8 cellular contexts compared by ENCODE assay signal in the genomic region with DNA sequence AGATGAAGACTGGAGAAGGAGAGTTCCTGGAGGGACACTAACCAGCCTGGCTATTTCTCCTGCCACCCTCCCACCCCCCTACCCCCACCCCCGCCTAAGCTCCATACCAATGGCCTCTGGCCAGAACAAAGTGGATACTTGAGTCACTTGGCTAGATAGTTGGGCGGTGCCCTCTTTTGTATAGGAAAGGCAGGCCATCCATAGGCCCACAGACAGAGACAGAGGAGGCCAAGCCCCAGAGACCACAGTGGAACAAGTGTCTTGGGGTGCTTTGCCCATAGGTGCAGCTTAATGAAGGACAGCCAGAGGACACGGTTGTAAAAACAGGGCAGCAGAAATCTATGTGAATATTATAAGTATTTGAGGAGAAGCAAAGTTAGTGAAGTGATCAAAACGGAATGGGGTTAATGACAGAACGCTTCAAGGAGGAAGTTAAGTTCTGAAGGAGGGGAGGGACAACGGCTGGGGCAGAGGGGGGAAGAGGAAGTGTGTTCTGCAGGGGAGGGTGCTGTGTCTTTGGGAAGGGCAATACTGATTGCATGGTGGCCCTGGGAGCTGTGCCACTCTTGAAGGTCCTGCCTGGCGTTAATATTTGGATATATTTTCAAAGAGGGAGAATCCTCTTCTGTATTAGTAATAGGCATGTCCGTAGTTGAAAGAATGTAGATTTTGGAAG. TPM values are rescaled to one million over a fixed set of nuclear protein-coding genes. Genes with fewer than 3 reads are reported as not detected.
A peak's percentile ranks its signal among the peaks of the same experiment; 100 is the strongest.
DNase-seq lines count a peak whose midpoint lies in the region; ATAC-seq and TF ChIP-seq lines count a peak whose summit lies in the region.

No MANE protein-coding gene starts in this region.

- DNase-seq in AML-193 (lab: John Stamatoyannopoulos, UW) (peak; percentile 86 to 87), progenitor cell of endocrine pancreas (ENCODE audit: low spot score, unreplicated experiment) (no peak), NCI-H187 (lab: John Stamatoyannopoulos, UW) (no peak), mesenteric fat pad (ENCODE audit: low spot score) (no peak)
- DNase-seq in activated CD4-positive, alpha-beta T cell treated with anti-CD3 and anti-CD28 coated beads, Interleukin-2, amount 10 ng/mL, durations not matched to agents 7 days and 5 days = peak; percentile 63
- DNase-seq in naive thymus-derived CD4-positive, alpha-beta T cell = peak in 7 of 9 donors; percentile 60 to 75 (median 67)

- ATAC-seq in GM19372 (IDR thresholded peaks at IDR 0.05; ENCODE audit: low read depth, unreplicated experiment) = peak; percentile 55
- peak; percentile 49 for ATAC-seq in HG03432 (IDR thresholded peaks at IDR 0.05; ENCODE audit: unreplicated experiment)
- ATAC-seq in naive thymus-derived CD4-positive, alpha-beta T cell = peak; percentile 82

- H3K4me3 Mint-ChIP-seq in activated CD4-positive, alpha-beta T cell treated with anti-CD3 and anti-CD28 coated beads, Interleukin-2, amount 10 ng/mL, durations not matched to agents 7 days and 5 days = peak overlapping the region; percentile 75
- H3K4me3 Mint-ChIP-seq in naive thymus-derived CD4-positive, alpha-beta T cell = peak overlapping the region; percentile 72 to 96 (median 88)
- H3K4me3 Mint-ChIP-seq in progenitor cell of endocrine pancreas (ENCODE audit: low read depth) = no peak overlapping the region

- no peak for TF ChIP-seq CTCF in progenitor cell of endocrine pancreas (IDR thresholded peaks at IDR 0.05; ENCODE audit: unreplicated experiment)

- CTCF ChIA-PET in activated CD4-positive, alpha-beta T cell treated with anti-CD3 and anti-CD28 coated beads, Interleukin-2, amount 10 ng/mL, durations not matched to agents 7 days and 5 days (lab: Charles Lee) = interaction anchor here (1.2 to 2.8 kb wide), 4 partner anchors 10 to 555 kb away, joined by 5 to 22 read pairs (median 6); no protein-coding TSS in a partner anchor
- CTCF ChIA-PET in naive thymus-derived CD4-positive, alpha-beta T cell (lab: Charles Lee) = interaction anchor here (0.7 to 3.5 kb wide), 5 partner anchors 12 to 569 kb away, joined by 3 to 19 read pairs (median 3); no protein-coding TSS in a partner anchor

- no peaks in the 10 kb centered on the region for H3K27me3 ChIP-seq in naive thymus-derived CD4-positive, alpha-beta T cell (ENCODE audit: control insufficient read depth in 2 of 2, insufficient read depth in 2 of 2, low read length in 2 of 2)

- peaks cover 96 to 99% of the 10 kb centered on the region in 2 donors for H3K4me1 ChIP-seq in naive thymus-derived CD4-positive, alpha-beta T cell (ENCODE audit: control insufficient read depth in 2 of 2, insufficient read depth in 2 of 2, low read length in 2 of 2)

- H3K4me3 ChIP-seq in naive thymus-derived CD4-positive, alpha-beta T cell (ENCODE audit: low read length) = peak overlapping the region; percentile 62

- peak overlapping the region; percentile 66 for H3K27ac ChIP-seq in naive thymus-derived CD4-positive, alpha-beta T cell (ENCODE audit: low read depth, low read length)

- POLR2A ChIA-PET in activated CD4-positive, alpha-beta T cell treated with anti-CD3 and anti-CD28 coated beads, Interleukin-2, amount 10 ng/mL, durations not matched to agents 7 days and 5 days (lab: Charles Lee) = interaction anchor here (1.1 kb wide), 1 partner anchor 31 kb away, joined by 5 read pairs; no protein-coding TSS in a partner anchor
- POLR2A ChIA-PET in naive thymus-derived CD4-positive, alpha-beta T cell (lab: Charles Lee) = interaction anchor here (0.7 to 6.6 kb wide), 18 partner anchors 9 to 255 kb away, joined by 3 to 56 read pairs (median 6); a partner anchor contains a TSS

- no peaks in the 10 kb centered on the region for H3K36me3 ChIP-seq in naive thymus-derived CD4-positive, alpha-beta T cell (ENCODE audit: control insufficient read depth in 2 of 3, insufficient read depth in 3 of 3, low read length in 3 of 3)

- intact Hi-C loops in naive thymus-derived CD4-positive, alpha-beta T cell (cut with micrococcal nuclease) = loop anchor here (1.0 to 10.0 kb wide), 5 partner anchors 10 to 692 kb away; no protein-coding TSS in a partner anchor

- peaks cover 64% of the 10 kb centered on the region for H3K36me3 Mint-ChIP-seq in activated CD4-positive, alpha-beta T cell treated with anti-CD3 and anti-CD28 coated beads, Interleukin-2, amount 10 ng/mL, durations not matched to agents 7 days and 5 days (ENCODE audit: low read depth)
- H3K36me3 Mint-ChIP-seq in naive thymus-derived CD4-positive, alpha-beta T cell = peaks cover 0 to 35% (median 13%) of the 10 kb centered on the region in 5 donors
- no peaks in the 10 kb centered on the region for H3K36me3 Mint-ChIP-seq in progenitor cell of endocrine pancreas (ENCODE audit: insufficient read depth)

- H3K27ac Mint-ChIP-seq in activated CD4-positive, alpha-beta T cell treated with anti-CD3 and anti-CD28 coated beads, Interleukin-2, amount 10 ng/mL, durations not matched to agents 7 days and 5 days = peak overlapping the region; percentile 96
- peak overlapping the region; percentile 84 to 98 (median 92) for H3K27ac Mint-ChIP-seq in naive thymus-derived CD4-positive, alpha-beta T cell
- no peak overlapping the region for H3K27ac Mint-ChIP-seq in progenitor cell of endocrine pancreas

- peaks cover 2% of the 10 kb centered on the region for H3K9me3 Mint-ChIP-seq in activated CD4-positive, alpha-beta T cell treated with anti-CD3 and anti-CD28 coated beads, Interleukin-2, amount 10 ng/mL, durations not matched to agents 7 days and 5 days
- peaks cover 0 to 6% (median 0%) of the 10 kb centered on the region in 11 donors for H3K9me3 Mint-ChIP-seq in naive thymus-derived CD4-positive, alpha-beta T cell
- no peaks in the 10 kb centered on the region for H3K9me3 Mint-ChIP-seq in progenitor cell of endocrine pancreas (ENCODE audit: low read depth)

- H3K27me3 Mint-ChIP-seq in activated CD4-positive, alpha-beta T cell treated with anti-CD3 and anti-CD28 coated beads, Interleukin-2, amount 10 ng/mL, durations not matched to agents 7 days and 5 days = peaks cover 2% of the 10 kb centered on the region
- no peaks in the 10 kb centered on the region for H3K27me3 Mint-ChIP-seq in naive thymus-derived CD4-positive, alpha-beta T cell
- H3K27me3 Mint-ChIP-seq in progenitor cell of endocrine pancreas = peaks cover 65% of the 10 kb centered on the region

- peaks cover 98% of the 10 kb centered on the region for H3K4me1 Mint-ChIP-seq in activated CD4-positive, alpha-beta T cell treated with anti-CD3 and anti-CD28 coated beads, Interleukin-2, amount 10 ng/mL, durations not matched to agents 7 days and 5 days
- peaks cover 87 to 100% (median 97%) of the 10 kb centered on the region in 7 donors for H3K4me1 Mint-ChIP-seq in naive thymus-derived CD4-positive, alpha-beta T cell
- no peaks in the 10 kb centered on the region for H3K4me1 Mint-ChIP-seq in progenitor cell of endocrine pancreas (ENCODE audit: low read depth)

- no peaks in the 10 kb centered on the region for H3K9me3 ChIP-seq in naive thymus-derived CD4-positive, alpha-beta T cell (ENCODE audit: control insufficient read depth in 2 of 3, low read length in 3 of 3)

RNA-seq across cellular contexts. Expression of a gene that starts 32.7 kb away (rescaled TPM):
- total RNA-seq in activated CD4-positive, alpha-beta T cell treated with anti-CD3 and anti-CD28 coated beads, Interleukin-2, amount 10 ng/mL, durations not matched to agents 7 days and 5 days = 100 to 1,000 TPM; 106 to 134 TPM
- total RNA-seq in naive thymus-derived CD4-positive, alpha-beta T cell = 100 to 1,000 TPM in 1 of 5 experiments, 10 to 100 TPM in 4; 80.8 to 108 (median 89.3) TPM
- 10 to 100 TPM; 52.1 to 53.8 TPM for polyA plus RNA-seq in naive thymus-derived CD4-positive, alpha-beta T cell
- total RNA-seq in progenitor cell of endocrine pancreas (0.22 TPM in 1 of 2 replicates, not detected in the other), mesenteric fat pad (30.9 TPM)

Comparison
In these comparisons a context has a peak if more than half of its experiments do, and no peak if none do; other contexts are left out.
1. DNase-seq: peak in AML-193 (2 of 2), activated CD4-positive, alpha-beta T cell treated with anti-CD3 and anti-CD28 coated beads, Interleukin-2, amount 10 ng/mL, durations not matched to agents 7 days and 5 days (single experiment) and naive thymus-derived CD4-positive, alpha-beta T cell (7 of 9); none in progenitor cell of endocrine pancreas (single experiment), NCI-H187 (0 of 2) and mesenteric fat pad (single experiment).
2. RNA of a gene that starts 32.7 kb away (total RNA-seq): 106 to 134 TPM in activated CD4-positive, alpha-beta T cell treated with anti-CD3 and anti-CD28 coated beads, Interleukin-2, amount 10 ng/mL, durations not matched to agents 7 days and 5 days, 80.8 to 108 TPM in naive thymus-derived CD4-positive, alpha-beta T cell and 30.9 TPM in mesenteric fat pad (single experiment); 0.22 TPM in progenitor cell of endocrine pancreas; every median in the first group is over 10 times any median in the second.
3. Peak in every context shown above with its lines, with median percentiles within 50 percentile points of each other: ATAC-seq.